14 cellular contexts compared by ENCODE assay signal in genomic region chr18:3252843-3253242, GRCh38. TPM values are rescaled to one million over a fixed set of nuclear protein-coding genes. Genes with fewer than 3 reads are reported as not detected.
DNase-seq lines count a peak whose midpoint lies in the region; ATAC-seq and TF ChIP-seq lines count a peak whose summit lies in the region.
"Had no signal": no experiment of that assay in that cellular context is flagged by ENCODE, and none has a peak within 500 bp of the region (broad histone marks: within the 10 kb centered on the region; RNA-seq: fewer than 3 reads in every experiment).

No MANE protein-coding gene starts in this region.

- H3K4me3 Mint-ChIP-seq in activated CD4-positive, alpha-beta memory T cell treated with anti-CD3 and anti-CD28 coated beads, Interleukin-2, amount 10 ng/mL, durations not matched to agents 7 days and 5 days, result peak overlapping the region; percentile 24
- peak overlapping the region; percentile 69 to 98 (median 77) for H3K4me3 Mint-ChIP-seq in immature natural killer cell
- H3K4me3 Mint-ChIP-seq: neural progenitor cell had no signal

- WGBS in heart right ventricle, 2 donors, result 61 to 72% methylated on average over 1 of the region's 1 CpG

- peak overlapping the region in 1 of 5 donors; percentile 20 for H3K9ac ChIP-seq in subcutaneous abdominal adipose tissue (ENCODE audit: low read length in 5 of 5)
- H3K9ac ChIP-seq: KMS-11, neural progenitor cell had no signal

- peaks cover 0 to 72% (median 45%) of the 10 kb centered on the region in 9 donors for H3K36me3 ChIP-seq in heart right ventricle
- peaks cover 39 to 49% (median 47%) of the 10 kb centered on the region in 5 donors for H3K36me3 ChIP-seq in subcutaneous abdominal adipose tissue (ENCODE audit: control insufficient read depth in 5 of 5, insufficient read depth in 5 of 5, low read length in 5 of 5)

- no peaks in the 10 kb centered on the region for H3K9me3 ChIP-seq in heart right ventricle
- H3K9me3 ChIP-seq in subcutaneous abdominal adipose tissue (ENCODE audit: control insufficient read depth in 5 of 5, low read length in 5 of 5), result no peaks in the 10 kb centered on the region

- no peak for TF ChIP-seq CTCF in heart right ventricle (IDR thresholded peaks at IDR 0.05)

- intact Hi-C loops in heart right ventricle (cut with DNase I), result no loop called here
- intact Hi-C loops in left ventricle myocardium superior (cut with micrococcal nuclease), result no loop called here

- H3K4me3 ChIP-seq in heart right ventricle (peak overlapping the region; percentile 8 to 95 (median 52)), subcutaneous abdominal adipose tissue (ENCODE audit: low read depth in 1 of 5, low read length in 5 of 5) (no peak overlapping the region)
- H3K4me3 ChIP-seq: neural progenitor cell had no signal

- DNase-seq in heart right ventricle (no peak), left ventricle myocardium superior (no peak), immature natural killer cell (no peak), HuH-7.5 (ENCODE audit: low spot score) (no peak), NOMO-1 treated with dmso at 0.1 percent for 144 hours (lab: John Stamatoyannopoulos, UW; ENCODE audit: unreplicated experiment) (no peak)
- no peak for DNase-seq in activated CD4-positive, alpha-beta memory T cell treated with anti-CD3 and anti-CD28 coated beads, Interleukin-2, amount 10 ng/mL, durations not matched to agents 7 days and 5 days
- DNase-seq: dermis blood vessel endothelial cell, GF-D8, NCI-H1930 had no signal

- H3K9me3 Mint-ChIP-seq in activated CD4-positive, alpha-beta memory T cell treated with anti-CD3 and anti-CD28 coated beads, Interleukin-2, amount 10 ng/mL, durations not matched to agents 7 days and 5 days, result no peaks in the 10 kb centered on the region
- H3K9me3 Mint-ChIP-seq in immature natural killer cell, result no peaks in the 10 kb centered on the region
- H3K9me3 Mint-ChIP-seq: neural progenitor cell had no signal

- H3K27me3 ChIP-seq in heart right ventricle, result no peaks in the 10 kb centered on the region
- no peaks in the 10 kb centered on the region for H3K27me3 ChIP-seq in subcutaneous abdominal adipose tissue (ENCODE audit: control insufficient read depth in 5 of 5, insufficient read depth in 4 of 5, low read length in 5 of 5)
- H3K27me3 ChIP-seq: neural progenitor cell had no signal

- H3K4me1 ChIP-seq in heart right ventricle (peaks cover 0 to 91% (median 61%) of the 10 kb centered on the region in 9 donors), subcutaneous abdominal adipose tissue (ENCODE audit: control insufficient read depth in 5 of 5, insufficient read depth in 5 of 5, low read length in 5 of 5) (peaks cover 4 to 52% (median 45%) of the 10 kb centered on the region in 5 donors)

- POLR2A ChIA-PET in activated CD4-positive, alpha-beta memory T cell treated with anti-CD3 and anti-CD28 coated beads, Interleukin-2, amount 10 ng/mL, durations not matched to agents 7 days and 5 days (lab: Charles Lee), result interaction anchor here (1.5 to 8.7 kb wide), 4 partner anchors 8 to 196 kb away, joined by 3 to 292 read pairs (median 84); partner anchors contain the start of genes MYL12B and TGIF1

- peak overlapping the region; percentile 26 for H3K27ac Mint-ChIP-seq in activated CD4-positive, alpha-beta memory T cell treated with anti-CD3 and anti-CD28 coated beads, Interleukin-2, amount 10 ng/mL, durations not matched to agents 7 days and 5 days
- H3K27ac Mint-ChIP-seq in immature natural killer cell, result peak overlapping the region; percentile 79 to 99 (median 86)
- H3K27ac Mint-ChIP-seq: neural progenitor cell had no signal

- CTCF ChIA-PET in activated CD4-positive, alpha-beta memory T cell treated with anti-CD3 and anti-CD28 coated beads, Interleukin-2, amount 10 ng/mL, durations not matched to agents 7 days and 5 days (lab: Charles Lee), result interaction anchor here (1.4 to 2.6 kb wide), 3 partner anchors 11 to 259 kb away, joined by 3 to 9 read pairs (median 3); no protein-coding TSS in a partner anchor

- ATAC-seq in heart right ventricle, result no peak
- ATAC-seq in left ventricle myocardium superior, result no peak
- ATAC-seq in GM21526 (IDR thresholded peaks at IDR 0.05; ENCODE audit: low FRiP score, unreplicated experiment), result no peak
- ATAC-seq: activated CD4-positive, CD25-positive, alpha-beta regulatory T cell treated with anti-CD3 and anti-CD28 coated beads, Interleukin-2, amount 50 U/mL, for 24 hours had no signal

- H3K27me3 Mint-ChIP-seq in activated CD4-positive, alpha-beta memory T cell treated with anti-CD3 and anti-CD28 coated beads, Interleukin-2, amount 10 ng/mL, durations not matched to agents 7 days and 5 days, result no peaks in the 10 kb centered on the region
- H3K27me3 Mint-ChIP-seq in immature natural killer cell (ENCODE audit: low read depth in 3 of 3), result peaks cover 2 to 14% (median 12%) of the 10 kb centered on the region in 3 donors

- H3K27ac ChIP-seq in heart right ventricle (peak overlapping the region; percentile 40 to 100 (median 99)), subcutaneous abdominal adipose tissue (ENCODE audit: low read depth, low read length) (peak overlapping the region; percentile 99)
- H3K27ac ChIP-seq: KMS-11, neural progenitor cell had no signal

- H3K4me1 Mint-ChIP-seq in activated CD4-positive, alpha-beta memory T cell treated with anti-CD3 and anti-CD28 coated beads, Interleukin-2, amount 10 ng/mL, durations not matched to agents 7 days and 5 days, result peaks cover 67% of the 10 kb centered on the region
- peaks cover 73 to 90% of the 10 kb centered on the region in 2 donors for H3K4me1 Mint-ChIP-seq in immature natural killer cell

- H3K36me3 Mint-ChIP-seq in activated CD4-positive, alpha-beta memory T cell treated with anti-CD3 and anti-CD28 coated beads, Interleukin-2, amount 10 ng/mL, durations not matched to agents 7 days and 5 days (ENCODE audit: low read depth), result peaks cover 90% of the 10 kb centered on the region
- peaks cover 39 to 59% (median 57%) of the 10 kb centered on the region in 3 donors for H3K36me3 Mint-ChIP-seq in immature natural killer cell

RNA-seq across cellular contexts. Expression of gene MYL12A, which starts 5.2 kb away (rescaled TPM):
- total RNA-seq in heart right ventricle (1,000 to 10,000 TPM in 9 of 10 donors, 100 to 1,000 TPM in 1; 952 to 8,349 (median 4,124) TPM), left ventricle myocardium superior (1,328 TPM)
- polyA plus RNA-seq in heart right ventricle (1,000 to 10,000 TPM in 1 of 2 donors, 100 to 1,000 TPM in 1; 708 to 3,345 TPM), immature natural killer cell (1,000 to 10,000 TPM; 2,810 to 4,711 (median 3,144) TPM)
- total RNA-seq in activated CD4-positive, alpha-beta memory T cell treated with anti-CD3 and anti-CD28 coated beads, Interleukin-2, amount 10 ng/mL, durations not matched to agents 7 days and 5 days, result 1,000 to 10,000 TPM; 1,118 to 1,119 TPM

RNA-seq across cellular contexts. Expression of gene MYL12B, which starts 9.1 kb away (rescaled TPM):
- total RNA-seq in heart right ventricle (100 to 1,000 TPM; 153 to 241 (median 190) TPM), left ventricle myocardium superior (168 TPM)
- polyA plus RNA-seq in heart right ventricle (100 to 1,000 TPM; 292 to 457 TPM), immature natural killer cell (1,000 to 10,000 TPM; 1,023 to 1,314 (median 1,183) TPM)
- total RNA-seq in activated CD4-positive, alpha-beta memory T cell treated with anti-CD3 and anti-CD28 coated beads, Interleukin-2, amount 10 ng/mL, durations not matched to agents 7 days and 5 days, result 100 to 1,000 TPM; 371 to 378 TPM

RNA-seq across cellular contexts. Expression of gene MYOM1, which starts 33.1 kb away (rescaled TPM):
- total RNA-seq in heart right ventricle (1,000 to 10,000 TPM in 4 of 10 donors, 100 to 1,000 TPM in 6; 514 to 1,558 (median 939) TPM), left ventricle myocardium superior (724 TPM)
- polyA plus RNA-seq in heart right ventricle (100 to 1,000 TPM in 1 of 2 donors, 10 to 100 TPM in 1; 94.4 to 174 TPM), immature natural killer cell (1 to 10 TPM in 1 of 3 donors, under 1 TPM in 1, not detected in 1; 0.72 to 1.2 TPM)
- 1 to 10 TPM; 1.7 to 2.4 TPM for total RNA-seq in activated CD4-positive, alpha-beta memory T cell treated with anti-CD3 and anti-CD28 coated beads, Interleukin-2, amount 10 ng/mL, durations not matched to agents 7 days and 5 days

Comparison
In these comparisons a context has a peak if more than half of its experiments do, and no peak if none do; other contexts are left out.
1. H3K4me3 ChIP-seq: peak in heart right ventricle (10 of 10); none in subcutaneous abdominal adipose tissue (0 of 5).
2. RNA of gene MYOM1, which starts 33.1 kb away (total RNA-seq): 514 to 1,558 TPM in heart right ventricle and 724 TPM in left ventricle myocardium superior (single experiment); 1.7 to 2.4 TPM in activated CD4-positive, alpha-beta memory T cell treated with anti-CD3 and anti-CD28 coated beads, Interleukin-2, amount 10 ng/mL, durations not matched to agents 7 days and 5 days; every median in the first group is over 100 times any median in the second.